ENCODE assay signal across 9 cellular contexts in the genomic region with DNA sequence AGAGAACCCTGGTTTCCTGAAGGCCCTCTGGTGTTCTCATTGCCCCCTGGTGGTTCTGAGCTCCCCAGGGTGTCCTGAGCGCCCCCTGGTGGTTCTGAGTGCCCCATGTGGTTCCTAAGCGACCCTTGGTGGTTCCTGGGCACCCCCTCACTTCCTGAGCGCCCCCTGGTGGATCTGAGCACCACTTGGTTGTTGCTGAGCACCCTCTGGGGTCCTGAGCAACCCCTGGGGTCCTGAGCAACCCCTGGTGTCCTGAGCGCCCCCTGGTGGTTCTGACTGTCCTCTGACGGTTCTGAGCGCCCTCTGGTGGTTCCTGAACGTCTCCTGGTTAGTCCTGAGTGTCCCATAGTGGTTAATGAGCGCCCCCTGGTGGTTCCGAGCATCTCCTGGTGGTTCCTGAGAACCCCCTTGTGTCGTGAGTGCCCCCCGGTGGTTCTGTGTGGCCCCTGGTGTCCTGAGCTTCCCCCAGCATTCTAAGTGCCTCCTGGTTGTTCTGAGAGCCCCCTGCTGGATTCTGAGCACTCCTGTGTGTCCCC.
DNase-seq lines count a peak whose midpoint lies in the region; ATAC-seq and TF ChIP-seq lines count a peak whose summit lies in the region.
"Had no signal": no experiment of that assay in that cellular context is flagged by ENCODE, and none has a peak within 500 bp of the region (broad histone marks: within the 10 kb centered on the region; RNA-seq: fewer than 3 reads in every experiment).

No MANE protein-coding gene starts in this region.

- H3K36me3 ChIP-seq in NT2/D1 (ENCODE audit: insufficient read depth, insufficient read length, low read length), result no peaks in the 10 kb centered on the region

- H3K4me1 ChIP-seq in NT2/D1 (ENCODE audit: insufficient read depth, insufficient read length), result no peaks in the 10 kb centered on the region

- H3K9me3 ChIP-seq in NT2/D1 (ENCODE audit: insufficient read depth, low read length), result peaks cover 31% of the 10 kb centered on the region

- H3K9ac ChIP-seq in NT2/D1 (ENCODE audit: insufficient read length, low read depth), result no peak overlapping the region

- no peak overlapping the region for H3K4me3 ChIP-seq in NT2/D1 (ENCODE audit: insufficient read length, low read depth)

- ATAC-seq in HG03469 (IDR thresholded peaks at IDR 0.05; ENCODE audit: unreplicated experiment), result no peak

- DNase-seq in NCI-H2081 (lab: John Stamatoyannopoulos, UW) (peak; percentile 33 to 42), NCI-H2081 treated with DMSO at 0.1 percent for 48 hours (lab: John Stamatoyannopoulos, UW) (no peak), NT2/D1 (ENCODE audit: low read depth, low spot score) (peak; percentile 63), SHP77 (lab: John Stamatoyannopoulos, UW) (no peak), GM10266 (ENCODE audit: extremely low spot score) (no peak)
- DNase-seq in effector CD4-positive, alpha-beta T cell, result peak; percentile 56
- peak; percentile 45 to 83 (median 67) for DNase-seq in stimulated activated CD4-positive, alpha-beta T cell treated with anti-CD3 and anti-CD28 coated beads, TNF-alpha, amount 100 ng/mL, for 24 hours (ENCODE audit: low read depth in 3 of 3)
- DNase-seq: Kasumi-1 had no signal

- peaks cover 26% of the 10 kb centered on the region for H3K27me3 ChIP-seq in NT2/D1 (ENCODE audit: insufficient read depth, insufficient read length)

- TF ChIP-seq CTCF in GM10266 (IDR thresholded peaks at IDR 0.05; ENCODE audit: control insufficient read depth, insufficient read depth, low read depth, missing control alignments), result no peak

Comparison
In these comparisons a context has a peak if more than half of its experiments do, and no peak if none do; other contexts are left out.
1. DNase-seq: peak in NCI-H2081 (2 of 2), NT2/D1 (single experiment), effector CD4-positive, alpha-beta T cell (single experiment) and stimulated activated CD4-positive, alpha-beta T cell treated with anti-CD3 and anti-CD28 coated beads, TNF-alpha, amount 100 ng/mL, for 24 hours (3 of 3); none in NCI-H2081 treated with DMSO at 0.1 percent for 48 hours (single experiment), SHP77 (0 of 2) and GM10266 (single experiment).